In genomic region chr16:56632848-56633365, GRCh38 we compare ENCODE assay signal across 10 cellular contexts. TPM values are rescaled to one million over a fixed set of nuclear protein-coding genes. Genes with fewer than 3 reads are reported as not detected.
DNase-seq lines count a peak whose midpoint lies in the region; ATAC-seq and TF ChIP-seq lines count a peak whose summit lies in the region.
"Had no signal": no experiment of that assay in that cellular context is flagged by ENCODE, and none has a peak within 500 bp of the region (broad histone marks: within the 10 kb centered on the region; RNA-seq: fewer than 3 reads in every experiment).

No MANE protein-coding gene starts in this region.

- peaks cover 30 to 52% of the 10 kb centered on the region in 2 donors for H3K4me1 Mint-ChIP-seq in stimulated activated naive B cell treated with anti-CD40 and anti-IgM and Interleukin-4, amounts not matched to agents 10 μg/mL and 1 μg/mL and 100 μg/mL, for 72 hours

- H3K9me3 ChIP-seq in NT2/D1 (ENCODE audit: insufficient read depth, low read length): no peaks in the 10 kb centered on the region
- no peaks in the 10 kb centered on the region for H3K9me3 ChIP-seq in lower lobe of right lung

- H3K36me3 ChIP-seq in NT2/D1 (ENCODE audit: insufficient read depth, insufficient read length, low read length) (no peaks in the 10 kb centered on the region), lower lobe of right lung (no peaks in the 10 kb centered on the region)

- peak overlapping the region; percentile 84 for H3K9ac ChIP-seq in NT2/D1 (ENCODE audit: insufficient read length, low read depth)

- H3K27ac Mint-ChIP-seq in stimulated activated naive B cell treated with anti-CD40 and anti-IgM and Interleukin-4, amounts not matched to agents 10 μg/mL and 1 μg/mL and 100 μg/mL, for 72 hours: no peak overlapping the region

- TF ChIP-seq CTCF in lower lobe of right lung (IDR thresholded peaks at IDR 0.05) (no peak), foreskin keratinocyte (conservative IDR thresholded peaks at IDR 0.05) (no peak)

- H3K27me3 ChIP-seq in NT2/D1 (ENCODE audit: insufficient read depth, insufficient read length) (peaks cover 89% of the 10 kb centered on the region), lower lobe of right lung (ENCODE audit: low read depth) (peaks cover 53% of the 10 kb centered on the region), foreskin keratinocyte (peaks cover 61% of the 10 kb centered on the region)

- intact Hi-C loops in lower lobe of right lung (cut with DNase I): no loop called here

- H3K4me3 Mint-ChIP-seq in stimulated activated naive B cell treated with anti-CD40 and anti-IgM and Interleukin-4, amounts not matched to agents 10 μg/mL and 1 μg/mL and 100 μg/mL, for 72 hours: peak overlapping the region; percentile 79 to 82

- peak overlapping the region; percentile 49 for H3K4me3 ChIP-seq in NT2/D1 (ENCODE audit: insufficient read length, low read depth)
- H3K4me3 ChIP-seq in lower lobe of right lung: peak overlapping the region; percentile 61

- H3K4me1 ChIP-seq in NT2/D1 (ENCODE audit: insufficient read depth, insufficient read length): peaks cover 5% of the 10 kb centered on the region
- H3K4me1 ChIP-seq in lower lobe of right lung: peaks cover 30% of the 10 kb centered on the region
- no peaks in the 10 kb centered on the region for H3K4me1 ChIP-seq in foreskin keratinocyte

- H3K9me3 Mint-ChIP-seq in stimulated activated naive B cell treated with anti-CD40 and anti-IgM and Interleukin-4, amounts not matched to agents 10 μg/mL and 1 μg/mL and 100 μg/mL, for 72 hours: no peaks in the 10 kb centered on the region

- H3K27ac ChIP-seq in cingulate gyrus (ENCODE audit: low read depth, low read length) (peak overlapping the region; percentile 72), lower lobe of right lung (peak overlapping the region; percentile 78), foreskin keratinocyte (no peak overlapping the region)

- no peaks in the 10 kb centered on the region for H3K36me3 Mint-ChIP-seq in stimulated activated naive B cell treated with anti-CD40 and anti-IgM and Interleukin-4, amounts not matched to agents 10 μg/mL and 1 μg/mL and 100 μg/mL, for 72 hours

- DNase-seq in NT2/D1 (ENCODE audit: low read depth, low spot score): no peak
- no peak for DNase-seq in lower lobe of right lung
- no peak for DNase-seq in stimulated activated naive B cell treated with anti-CD40 and anti-IgM and Interleukin-4, amounts not matched to agents 10 μg/mL and 1 μg/mL and 100 μg/mL, for 72 hours
- DNase-seq in NCI-H82 (lab: John Stamatoyannopoulos, UW): no peak
- DNase-seq in activated CD8-positive, alpha-beta memory T cell treated with anti-CD3 and anti-CD28 coated beads, Interleukin-2, amount 50 U/mL, for 4 hours: no peak
- no peak for DNase-seq in foreskin keratinocyte
- DNase-seq: NCI-H1930 had no signal

- H3K27me3 Mint-ChIP-seq in stimulated activated naive B cell treated with anti-CD40 and anti-IgM and Interleukin-4, amounts not matched to agents 10 μg/mL and 1 μg/mL and 100 μg/mL, for 72 hours: peaks cover 58 to 74% of the 10 kb centered on the region in 2 donors

- ATAC-seq in lower lobe of right lung (peak; percentile 4 to 10), foreskin keratinocyte (no peak), HG02798 (IDR thresholded peaks at IDR 0.05; ENCODE audit: poor library complexity, unreplicated experiment) (no peak)
- ATAC-seq in stimulated activated naive B cell treated with anti-CD40 and anti-IgM and Interleukin-4, amounts not matched to agents 10 μg/mL and 1 μg/mL and 100 μg/mL, for 72 hours (replicated peaks): no peak

RNA-seq across cellular contexts. Expression of gene MT1M, which starts 0.4 kb away (rescaled TPM):
- total RNA-seq in lower lobe of right lung (29.8 TPM), foreskin keratinocyte (0.24 TPM in 1 of 2 replicates, not detected in the other)
- polyA plus RNA-seq in foreskin keratinocyte: 0.24 and 0.29 TPM in 2 replicates

RNA-seq across cellular contexts. Expression of gene MT1A, which starts 5.6 kb away (rescaled TPM):
- 4.7 TPM for total RNA-seq in lower lobe of right lung
- total RNA-seq in foreskin keratinocyte: not detected in 2 replicates
- 0.18 and 0.48 TPM in 2 replicates for polyA plus RNA-seq in foreskin keratinocyte

RNA-seq across cellular contexts. Expression of gene MT1E, which starts 7.3 kb away (rescaled TPM):
- total RNA-seq in lower lobe of right lung: 158 TPM
- total RNA-seq in foreskin keratinocyte: 438 and 932 TPM in 2 replicates
- 406 and 867 TPM in 2 replicates for polyA plus RNA-seq in foreskin keratinocyte

RNA-seq across cellular contexts. Expression of gene MT1B, which starts 18.8 kb away (rescaled TPM):
- not detected for total RNA-seq in lower lobe of right lung
- not detected in 2 replicates for total RNA-seq in foreskin keratinocyte
- polyA plus RNA-seq in foreskin keratinocyte: not detected in 2 replicates
- total RNA-seq: dermis microvascular lymphatic vessel endothelial cell had no signal

RNA-seq across cellular contexts. Expression of gene MT2A, which starts 24.5 kb away (rescaled TPM):
- total RNA-seq in lower lobe of right lung (223 TPM), foreskin keratinocyte (4,420 and 5,254 TPM in 2 replicates)
- 5,670 and 6,844 TPM in 2 replicates for polyA plus RNA-seq in foreskin keratinocyte

Comparison
In these comparisons a context has a peak if more than half of its experiments do, and no peak if none do; other contexts are left out.
1. ATAC-seq: peak in lower lobe of right lung (2 of 2); none in stimulated activated naive B cell treated with anti-CD40 and anti-IgM and Interleukin-4, amounts not matched to agents 10 μg/mL and 1 μg/mL and 100 μg/mL, for 72 hours (0 of 2), foreskin keratinocyte (single experiment) and HG02798 (single experiment).
2. RNA of gene MT1M, which starts 0.4 kb away (total RNA-seq): 29.8 TPM in lower lobe of right lung (single experiment); 0.24 TPM in foreskin keratinocyte; every median in the first group is over 10 times any median in the second.